Comparison of ENCODE assay signal across 10 cellular contexts in genomic region chr15:79849789-79850188, GRCh38. TPM values are rescaled to one million over a fixed set of nuclear protein-coding genes. Genes with fewer than 3 reads are reported as not detected.
DNase-seq lines count a peak whose midpoint lies in the region; ATAC-seq and TF ChIP-seq lines count a peak whose summit lies in the region.
"Had no signal": no experiment of that assay in that cellular context is flagged by ENCODE, and none has a peak within 500 bp of the region (broad histone marks: within the 10 kb centered on the region; RNA-seq: fewer than 3 reads in every experiment).

No MANE protein-coding gene starts in this region.

- no peak overlapping the region for H3K4me3 Mint-ChIP-seq in Calu3 (ENCODE audit: low read depth, unreplicated experiment)
- no peak overlapping the region for H3K4me3 Mint-ChIP-seq in HFFc6
- H3K4me3 Mint-ChIP-seq in activated CD4-positive, alpha-beta T cell treated with anti-CD3 and anti-CD28 coated beads, Interleukin-2, amount 10 ng/mL, durations not matched to agents 24 days and 14 days, result no peak overlapping the region
- H3K4me3 Mint-ChIP-seq: T-cell had no signal

- TF ChIP-seq CTCF in Calu3 (IDR thresholded peaks at IDR 0.05; ENCODE audit: unreplicated experiment) (peak; percentile 33), HFFc6 (IDR thresholded peaks at IDR 0.05) (peak; percentile 84), right atrium auricular region (IDR thresholded peaks at IDR 0.05) (peak in 1 of 2 donors; percentile 55)

- H3K27me3 Mint-ChIP-seq in Calu3 (ENCODE audit: unreplicated experiment), result no peaks in the 10 kb centered on the region
- H3K27me3 Mint-ChIP-seq in HFFc6 (ENCODE audit: insufficient read depth), result no peaks in the 10 kb centered on the region
- H3K27me3 Mint-ChIP-seq in activated CD4-positive, alpha-beta T cell treated with anti-CD3 and anti-CD28 coated beads, Interleukin-2, amount 10 ng/mL, durations not matched to agents 24 days and 14 days, result no peaks in the 10 kb centered on the region
- H3K27me3 Mint-ChIP-seq: T-cell had no signal

- H3K4me3 ChIP-seq in right atrium auricular region, result no peak overlapping the region
- H3K4me3 ChIP-seq: lung had no signal

- H3K4me1 Mint-ChIP-seq in Calu3 (ENCODE audit: low read depth, unreplicated experiment), result peaks cover 11% of the 10 kb centered on the region
- peaks cover 15% of the 10 kb centered on the region for H3K4me1 Mint-ChIP-seq in HFFc6 (ENCODE audit: low read depth)
- peaks cover 3% of the 10 kb centered on the region for H3K4me1 Mint-ChIP-seq in activated CD4-positive, alpha-beta T cell treated with anti-CD3 and anti-CD28 coated beads, Interleukin-2, amount 10 ng/mL, durations not matched to agents 24 days and 14 days

- ATAC-seq in GM21360 (IDR thresholded peaks at IDR 0.05; ENCODE audit: unreplicated experiment) (no peak), GM19452 (IDR thresholded peaks at IDR 0.05; ENCODE audit: unreplicated experiment) (no peak)
- ATAC-seq: T-cell had no signal

- DNase-seq in Calu3 (peak; percentile 30), HFFc6 (peak; percentile 55), islet precursor cell (peak; percentile 62), right atrium auricular region (ENCODE audit: low spot score) (no peak), NCI-H1048 (lab: John Stamatoyannopoulos, UW) (no peak)
- DNase-seq in activated CD4-positive, alpha-beta T cell treated with anti-CD3 and anti-CD28 coated beads, Interleukin-2, amount 10 ng/mL, durations not matched to agents 24 days and 14 days, result peak; percentile 69

- no peaks in the 10 kb centered on the region for H3K9me3 Mint-ChIP-seq in Calu3 (ENCODE audit: low read depth, unreplicated experiment)
- no peaks in the 10 kb centered on the region for H3K9me3 Mint-ChIP-seq in HFFc6
- no peaks in the 10 kb centered on the region for H3K9me3 Mint-ChIP-seq in activated CD4-positive, alpha-beta T cell treated with anti-CD3 and anti-CD28 coated beads, Interleukin-2, amount 10 ng/mL, durations not matched to agents 24 days and 14 days
- H3K9me3 Mint-ChIP-seq: T-cell had no signal

- CTCF ChIA-PET in Calu3 (lab: Charles Lee), result interaction anchor here (0.8 to 1.0 kb wide), 3 partner anchors 467 to 470 kb away, joined by 3 read pairs; no protein-coding TSS in a partner anchor

- H3K36me3 Mint-ChIP-seq in Calu3 (ENCODE audit: insufficient read depth, unreplicated experiment) (peaks cover 12% of the 10 kb centered on the region), HFFc6 (ENCODE audit: low read depth) (peaks cover 8% of the 10 kb centered on the region)
- peaks cover 21% of the 10 kb centered on the region for H3K36me3 Mint-ChIP-seq in activated CD4-positive, alpha-beta T cell treated with anti-CD3 and anti-CD28 coated beads, Interleukin-2, amount 10 ng/mL, durations not matched to agents 24 days and 14 days (ENCODE audit: low read depth)

- no peaks in the 10 kb centered on the region for H3K36me3 ChIP-seq in right atrium auricular region

- no peaks in the 10 kb centered on the region for H3K9me3 ChIP-seq in right atrium auricular region

- H3K27me3 ChIP-seq in right atrium auricular region, result no peaks in the 10 kb centered on the region

- intact Hi-C loops in Calu3 (cut with micrococcal nuclease; ENCODE audit: unreplicated experiment), result loop anchor here (5.0 to 10.0 kb wide), 3 partner anchors 82 to 505 kb away; no protein-coding TSS in a partner anchor
- intact Hi-C loops in activated CD4-positive, alpha-beta T cell treated with anti-CD3 and anti-CD28 coated beads, Interleukin-2, amount 10 ng/mL, durations not matched to agents 24 days and 14 days (cut with micrococcal nuclease), result no loop called here

- BruUV-seq in Calu3 (replicated peaks; lab: Mats Ljungman, UMichigan), result no TSS peak

- H3K27ac Mint-ChIP-seq in Calu3 (ENCODE audit: unreplicated experiment) (no peak overlapping the region), HFFc6 (no peak overlapping the region)
- H3K27ac Mint-ChIP-seq in activated CD4-positive, alpha-beta T cell treated with anti-CD3 and anti-CD28 coated beads, Interleukin-2, amount 10 ng/mL, durations not matched to agents 24 days and 14 days, result no peak overlapping the region
- H3K27ac Mint-ChIP-seq: T-cell had no signal

- H3K4me1 ChIP-seq in right atrium auricular region, result no peaks in the 10 kb centered on the region

- no peak overlapping the region for H3K27ac ChIP-seq in right atrium auricular region

RNA-seq across cellular contexts. Expression of gene MTHFS, which starts 47.0 kb away (rescaled TPM):
- total RNA-seq in Calu3 (2022) (66.7 and 68.0 TPM in 2 replicates), right atrium auricular region (10 to 100 TPM in 1 of 2 donors, 1 to 10 TPM in 1; 8.0 to 12.0 TPM)
- 10 to 100 TPM; 18.5 to 23.0 (median 21.1) TPM for total RNA-seq in HFFc6 (2021; fragmentation: NEBNext Ultra II Directional; extraction: Animal tissue kit (Norgen Biotek cat#: 25700))
- 34.5 and 35.3 TPM in 2 replicates for total RNA-seq in activated CD4-positive, alpha-beta T cell treated with anti-CD3 and anti-CD28 coated beads, Interleukin-2, amount 10 ng/mL, durations not matched to agents 24 days and 14 days

Comparison
In these comparisons a context has a peak if more than half of its experiments do, and no peak if none do; other contexts are left out.
1. DNase-seq: peak in Calu3 (single experiment), HFFc6 (single experiment), activated CD4-positive, alpha-beta T cell treated with anti-CD3 and anti-CD28 coated beads, Interleukin-2, amount 10 ng/mL, durations not matched to agents 24 days and 14 days (single experiment) and islet precursor cell (single experiment); none in right atrium auricular region (single experiment) and NCI-H1048 (single experiment).